Comparison of ENCODE assay signal across 2 cellular contexts in the genomic region with DNA sequence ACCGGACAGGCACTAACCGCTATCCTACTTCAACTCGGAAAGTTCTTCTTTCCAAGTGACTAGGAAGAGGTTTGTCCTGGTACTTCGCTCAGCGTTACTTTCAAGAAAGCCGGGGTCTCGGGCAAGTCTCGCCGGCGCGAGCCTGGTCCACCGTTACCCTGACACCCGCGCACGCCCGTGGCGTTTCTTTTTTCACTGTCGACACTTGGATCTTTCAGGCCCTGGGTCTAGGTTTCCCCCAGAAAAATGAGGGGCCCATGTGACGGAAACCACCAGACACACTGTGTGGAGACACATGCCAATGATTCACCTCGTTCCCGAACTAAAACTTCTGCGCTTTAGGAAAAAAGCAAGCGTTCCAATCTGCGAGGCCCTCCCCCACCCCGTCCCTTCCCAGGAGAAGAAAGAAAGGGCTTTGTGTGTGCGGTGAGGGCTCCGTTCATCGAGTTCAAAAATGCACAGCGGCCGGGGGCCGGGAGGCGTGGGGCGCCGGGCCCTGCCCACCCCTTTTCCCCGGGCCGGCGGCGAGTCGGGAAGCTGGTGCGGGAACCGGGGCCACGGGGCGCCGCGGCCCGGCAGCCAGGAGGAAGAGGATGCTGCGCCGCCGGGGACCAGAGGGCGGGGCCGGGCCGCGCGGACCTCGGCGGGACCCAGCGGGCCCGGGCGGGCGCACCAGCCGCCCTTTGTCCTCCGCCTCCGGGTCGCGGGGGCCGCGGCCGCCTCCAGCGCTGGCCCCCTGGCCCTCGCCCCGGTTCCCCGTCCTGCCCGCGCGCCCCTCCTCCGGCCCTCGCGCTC.
TF ChIP-seq lines count a peak whose summit lies in the region.

No MANE protein-coding gene starts in this region.

TF ChIP-seq in liver, 16 proteins besides CTCF, POLR2A, EP300 and RAD21 (continued from another document):
- TF ChIP-seq, protein P1, sequence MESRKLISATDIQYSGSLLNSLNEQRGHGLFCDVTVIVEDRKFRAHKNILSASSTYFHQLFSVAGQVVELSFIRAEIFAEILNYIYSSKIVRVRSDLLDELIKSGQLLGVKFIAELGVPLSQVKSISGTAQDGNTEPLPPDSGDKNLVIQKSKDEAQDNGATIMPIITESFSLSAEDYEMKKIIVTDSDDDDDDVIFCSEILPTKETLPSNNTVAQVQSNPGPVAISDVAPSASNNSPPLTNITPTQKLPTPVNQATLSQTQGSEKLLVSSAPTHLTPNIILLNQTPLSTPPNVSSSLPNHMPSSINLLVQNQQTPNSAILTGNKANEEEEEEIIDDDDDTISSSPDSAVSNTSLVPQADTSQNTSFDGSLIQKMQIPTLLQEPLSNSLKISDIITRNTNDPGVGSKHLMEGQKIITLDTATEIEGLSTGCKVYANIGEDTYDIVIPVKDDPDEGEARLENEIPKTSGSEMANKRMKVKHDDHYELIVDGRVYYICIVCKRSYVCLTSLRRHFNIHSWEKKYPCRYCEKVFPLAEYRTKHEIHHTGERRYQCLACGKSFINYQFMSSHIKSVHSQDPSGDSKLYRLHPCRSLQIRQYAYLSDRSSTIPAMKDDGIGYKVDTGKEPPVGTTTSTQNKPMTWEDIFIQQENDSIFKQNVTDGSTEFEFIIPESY (IDR thresholded peaks at IDR 0.05) = no peak
- TF ChIP-seq, protein P2, sequence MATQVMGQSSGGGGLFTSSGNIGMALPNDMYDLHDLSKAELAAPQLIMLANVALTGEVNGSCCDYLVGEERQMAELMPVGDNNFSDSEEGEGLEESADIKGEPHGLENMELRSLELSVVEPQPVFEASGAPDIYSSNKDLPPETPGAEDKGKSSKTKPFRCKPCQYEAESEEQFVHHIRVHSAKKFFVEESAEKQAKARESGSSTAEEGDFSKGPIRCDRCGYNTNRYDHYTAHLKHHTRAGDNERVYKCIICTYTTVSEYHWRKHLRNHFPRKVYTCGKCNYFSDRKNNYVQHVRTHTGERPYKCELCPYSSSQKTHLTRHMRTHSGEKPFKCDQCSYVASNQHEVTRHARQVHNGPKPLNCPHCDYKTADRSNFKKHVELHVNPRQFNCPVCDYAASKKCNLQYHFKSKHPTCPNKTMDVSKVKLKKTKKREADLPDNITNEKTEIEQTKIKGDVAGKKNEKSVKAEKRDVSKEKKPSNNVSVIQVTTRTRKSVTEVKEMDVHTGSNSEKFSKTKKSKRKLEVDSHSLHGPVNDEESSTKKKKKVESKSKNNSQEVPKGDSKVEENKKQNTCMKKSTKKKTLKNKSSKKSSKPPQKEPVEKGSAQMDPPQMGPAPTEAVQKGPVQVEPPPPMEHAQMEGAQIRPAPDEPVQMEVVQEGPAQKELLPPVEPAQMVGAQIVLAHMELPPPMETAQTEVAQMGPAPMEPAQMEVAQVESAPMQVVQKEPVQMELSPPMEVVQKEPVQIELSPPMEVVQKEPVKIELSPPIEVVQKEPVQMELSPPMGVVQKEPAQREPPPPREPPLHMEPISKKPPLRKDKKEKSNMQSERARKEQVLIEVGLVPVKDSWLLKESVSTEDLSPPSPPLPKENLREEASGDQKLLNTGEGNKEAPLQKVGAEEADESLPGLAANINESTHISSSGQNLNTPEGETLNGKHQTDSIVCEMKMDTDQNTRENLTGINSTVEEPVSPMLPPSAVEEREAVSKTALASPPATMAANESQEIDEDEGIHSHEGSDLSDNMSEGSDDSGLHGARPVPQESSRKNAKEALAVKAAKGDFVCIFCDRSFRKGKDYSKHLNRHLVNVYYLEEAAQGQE (IDR thresholded peaks at IDR 0.05) = no peak
- TF ChIP-seq JUND (IDR thresholded peaks at IDR 0.05) (no peak), RXRA (IDR thresholded peaks at IDR 0.05) (no peak), NR2F2 (IDR thresholded peaks at IDR 0.05) (no peak), GABPA (IDR thresholded peaks at IDR 0.05 in 1 of 2, conservative IDR thresholded peaks at IDR 0.05 in 1 of 2) (no peak)

TF ChIP-seq in HepG2, 621 proteins besides CTCF, POLR2A, EP300 and RAD21 (continued from another document):
- TF ChIP-seq, protein P3, sequence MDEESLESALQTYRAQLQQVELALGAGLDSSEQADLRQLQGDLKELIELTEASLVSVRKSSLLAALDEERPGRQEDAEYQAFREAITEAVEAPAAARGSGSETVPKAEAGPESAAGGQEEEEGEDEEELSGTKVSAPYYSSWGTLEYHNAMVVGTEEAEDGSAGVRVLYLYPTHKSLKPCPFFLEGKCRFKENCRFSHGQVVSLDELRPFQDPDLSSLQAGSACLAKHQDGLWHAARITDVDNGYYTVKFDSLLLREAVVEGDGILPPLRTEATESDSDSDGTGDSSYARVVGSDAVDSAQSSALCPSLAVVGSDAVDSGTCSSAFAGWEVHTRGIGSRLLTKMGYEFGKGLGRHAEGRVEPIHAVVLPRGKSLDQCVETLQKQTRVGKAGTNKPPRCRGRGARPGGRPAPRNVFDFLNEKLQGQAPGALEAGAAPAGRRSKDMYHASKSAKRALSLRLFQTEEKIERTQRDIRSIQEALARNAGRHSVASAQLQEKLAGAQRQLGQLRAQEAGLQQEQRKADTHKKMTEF (CRISPR knock-in tag; IDR thresholded peaks at IDR 0.05) = no peak
- no peak for TF ChIP-seq ZBTB8A (CRISPR knock-in tag; IDR thresholded peaks at IDR 0.05; ENCODE audit: borderline replicate concordance, low read depth)
- TF ChIP-seq ZNF672 (CRISPR knock-in tag; IDR thresholded peaks at IDR 0.05) = no peak
